In genomic region chr17:41648411-41649195, GRCh38 we compare ENCODE assay signal across 8 cellular contexts. TPM values are rescaled to one million over a fixed set of nuclear protein-coding genes. Genes with fewer than 3 reads are reported as not detected.
A peak's percentile ranks its signal among the peaks of the same experiment; 100 is the strongest.
DNase-seq lines count a peak whose midpoint lies in the region; ATAC-seq and TF ChIP-seq lines count a peak whose summit lies in the region.

No MANE protein-coding gene starts in this region.

- CTCF ChIA-PET in GM10248 (lab: Yijun Ruan, JAX), result interaction anchor here (0.6 to 16.1 kb wide), 75 partner anchors 8 to 1297 kb away, joined by 3 to 533 read pairs (median 4); partner anchors contain the start of genes KRT12, KRT14 and KRT20

- H3K4me1 ChIP-seq in muscle layer of colon (ENCODE audit: insufficient read depth, low read length), result peaks cover 21% of the 10 kb centered on the region

- H3K4me3 ChIP-seq in muscle layer of colon (ENCODE audit: low read depth in 1 of 2, low read length in 2 of 2), result peak overlapping the region in 1 of 2 donors; percentile 65

- peak overlapping the region; percentile 8 to 83 (median 78) for H3K27ac Mint-ChIP-seq in IgD-negative memory B cell
- peak overlapping the region; percentile 85 for H3K27ac Mint-ChIP-seq in activated T-cell treated with anti-CD3 and anti-CD28 coated beads, Interleukin-2, amount 50 U/mL, for 24 hours

- no peaks in the 10 kb centered on the region for H3K9me3 Mint-ChIP-seq in IgD-negative memory B cell
- no peaks in the 10 kb centered on the region for H3K9me3 Mint-ChIP-seq in activated T-cell treated with anti-CD3 and anti-CD28 coated beads, Interleukin-2, amount 50 U/mL, for 24 hours

- peak; percentile 89 for DNase-seq in GM10248 (ENCODE audit: extremely low spot score)
- DNase-seq in OCI-M1 (lab: John Stamatoyannopoulos, UW), result peak; percentile 91
- DNase-seq in activated T-cell treated with anti-CD3 and anti-CD28 coated beads, Interleukin-2, amount 50 U/mL, for 24 hours, result peak; percentile 92
- DNase-seq in stimulated activated CD8-positive, alpha-beta memory T cell treated with anti-CD3 and anti-CD28 coated beads, Interleukin-4, amount 100 ng/mL, for 4 hours (ENCODE audit: low read depth in 2 of 2, low spot score in 1 of 2), result peak; percentile 53 to 69

- peaks cover 0 to 9% (median 6%) of the 10 kb centered on the region in 3 donors for H3K4me1 Mint-ChIP-seq in IgD-negative memory B cell
- H3K4me1 Mint-ChIP-seq in activated T-cell treated with anti-CD3 and anti-CD28 coated beads, Interleukin-2, amount 50 U/mL, for 24 hours (ENCODE audit: low read depth), result peaks cover 10% of the 10 kb centered on the region

- H3K27me3 Mint-ChIP-seq in IgD-negative memory B cell, result no peaks in the 10 kb centered on the region
- H3K27me3 Mint-ChIP-seq in activated T-cell treated with anti-CD3 and anti-CD28 coated beads, Interleukin-2, amount 50 U/mL, for 24 hours, result no peaks in the 10 kb centered on the region

- ATAC-seq in esophagus mucosa, result peak; percentile 66
- ATAC-seq in GM21619 (IDR thresholded peaks at IDR 0.05; ENCODE audit: unreplicated experiment), result no peak

- H3K36me3 ChIP-seq in muscle layer of colon (ENCODE audit: insufficient read depth, low read length), result no peaks in the 10 kb centered on the region

- peak overlapping the region; percentile 52 to 91 (median 80) for H3K4me3 Mint-ChIP-seq in IgD-negative memory B cell
- peak overlapping the region; percentile 61 for H3K4me3 Mint-ChIP-seq in activated T-cell treated with anti-CD3 and anti-CD28 coated beads, Interleukin-2, amount 50 U/mL, for 24 hours

- H3K9me3 ChIP-seq in muscle layer of colon (ENCODE audit: low read length), result no peaks in the 10 kb centered on the region

- H3K27ac ChIP-seq in muscle layer of colon (ENCODE audit: low read depth, low read length), result no peak overlapping the region

- POLR2A ChIA-PET in GM10248 (lab: Yijun Ruan, JAX), result no interaction called here

- TF ChIP-seq CTCF in GM10248 (IDR thresholded peaks at IDR 0.05; ENCODE audit: control extremely low read depth, extremely low read depth, low read depth, missing control alignments), result peak; percentile 87

- H3K9ac ChIP-seq in muscle layer of colon (ENCODE audit: low read length), result peak overlapping the region; percentile 3

- no peaks in the 10 kb centered on the region for H3K27me3 ChIP-seq in muscle layer of colon (ENCODE audit: control insufficient read depth in 1 of 2, insufficient read depth in 2 of 2, low read length in 2 of 2)

- no peaks in the 10 kb centered on the region for H3K36me3 Mint-ChIP-seq in IgD-negative memory B cell
- H3K36me3 Mint-ChIP-seq in activated T-cell treated with anti-CD3 and anti-CD28 coated beads, Interleukin-2, amount 50 U/mL, for 24 hours (ENCODE audit: low read depth), result no peaks in the 10 kb centered on the region

RNA-seq across cellular contexts. Expression of gene KRT17, which starts 24.2 kb away (rescaled TPM):
- polyA plus RNA-seq in IgD-negative memory B cell, result not detected
- total RNA-seq in esophagus mucosa, result 380 TPM

RNA-seq across cellular contexts. Expression of gene KRT16, which starts 36.0 kb away (rescaled TPM):
- polyA plus RNA-seq in IgD-negative memory B cell, result not detected
- 2,310 TPM for total RNA-seq in esophagus mucosa

RNA-seq across cellular contexts. Expression of gene EIF1, which starts 40.1 kb away (rescaled TPM):
- 1,505 TPM for polyA plus RNA-seq in IgD-negative memory B cell
- 725 TPM for total RNA-seq in esophagus mucosa
